In genomic region chr5:19676895-19677294, GRCh38 we compare ENCODE assay signal across 30 cellular contexts.
A peak's percentile ranks its signal among the peaks of the same experiment; 100 is the strongest.
DNase-seq lines count a peak whose midpoint lies in the region; ATAC-seq and TF ChIP-seq lines count a peak whose summit lies in the region.
"Had no signal": no experiment of that assay in that cellular context is flagged by ENCODE, and none has a peak within 500 bp of the region (broad histone marks: within the 10 kb centered on the region; RNA-seq: fewer than 3 reads in every experiment).

No MANE protein-coding gene starts in this region.

- no peak for ATAC-seq in GM19351 (IDR thresholded peaks at IDR 0.05; ENCODE audit: unreplicated experiment)
- ATAC-seq: stimulated activated effector memory CD8-positive, alpha-beta T cell treated with anti-CD3 and anti-CD28 coated beads, Interleukin-12 subunit alpha, Interleukin-12 subunit beta, amount 100 ng/mL, for 72 hours had no signal

- DNase-seq in A172 (ENCODE audit: low spot score), result peak; percentile 14
- DNase-seq in HT1080 (ENCODE audit: low read depth), result peak; percentile 36
- DNase-seq in astrocyte of the cerebellum (ENCODE audit: low read depth), result peak; percentile 35
- peak; percentile 1 for DNase-seq in fibroblast of the conjunctiva (ENCODE audit: low read depth)
- no peak for DNase-seq in NCI-H2171 treated with DMSO at 0.1 percent for 48 hours (lab: John Stamatoyannopoulos, UW)
- no peak for DNase-seq in cardiac septum (ENCODE audit: low spot score)
- no peak for DNase-seq in NOMO-1 (lab: John Stamatoyannopoulos, UW; ENCODE audit: unreplicated experiment in 2 of 2)
- DNase-seq: activated CD4-positive, alpha-beta memory T cell treated with anti-CD3 and anti-CD28 coated beads, Interleukin-2, amount 10 ng/mL, durations not matched to agents 7 days and 5 days; activated CD4-positive, alpha-beta T cell treated with anti-CD3 and anti-CD28 coated beads for 1 hour; activated CD8-positive, alpha-beta memory T cell treated with anti-CD3 and anti-CD28 coated beads, Interleukin-2, amount 50 U/mL, for 48 hours; activated naive CD4-positive, alpha-beta T cell treated with Interleukin-2 at 50 U/mL for 16 hours; adrenal gland; CD4-positive, alpha-beta T cell; cortex of kidney; DMS79 treated with DMSO at 0.1 percent for 48 hours; GM23248; KBM-7; MG63; NCI-H1105; NCI-H187; NCI-H2171; NCI-H510A treated with DMSO at 0.1 percent for 48 hours; NK-92 treated with Interleukin-12 subunit alpha and Interleukin-12 subunit beta, amount 100 ng/mL, for 24 hours; SHP77; stimulated activated CD4-positive, alpha-beta T cell treated with anti-CD3 and anti-CD28 coated beads, Interleukin-15, amount 100 ng/mL, for 24 hours; stimulated activated CD4-positive, alpha-beta T cell treated with anti-CD3 and anti-CD28 coated beads, Interleukin-4, amount 100 ng/mL, for 4 hours; upper lobe of left lung had no signal

- intact Hi-C loops in cardiac septum (cut with DNase I), result no loop called here

- TF ChIP-seq CTCF in astrocyte of the cerebellum (IDR thresholded peaks at IDR 0.05; ENCODE audit: low read depth, low read length, missing control alignments), result no peak

- no peak overlapping the region for H3K4me3 ChIP-seq in astrocyte of the cerebellum (ENCODE audit: low read depth, low read length)
- H3K4me3 ChIP-seq: adrenal gland, cardiac muscle cell, GM23248, MG63, upper lobe of left lung had no signal

- in situ Hi-C loops in astrocyte of the cerebellum (cut with HindIII; ENCODE audit: low sequenced_read_pairs), result no loop called here

Comparison
In these comparisons a context has a peak if more than half of its experiments do, and no peak if none do; other contexts are left out.
1. DNase-seq: peak in A172 (single experiment), HT1080 (single experiment), astrocyte of the cerebellum (single experiment) and fibroblast of the conjunctiva (single experiment); none in NCI-H2171 treated with DMSO at 0.1 percent for 48 hours (single experiment), cardiac septum (single experiment) and NOMO-1 (0 of 2).